ENCODE assay signal across 8 cellular contexts in the genomic region with DNA sequence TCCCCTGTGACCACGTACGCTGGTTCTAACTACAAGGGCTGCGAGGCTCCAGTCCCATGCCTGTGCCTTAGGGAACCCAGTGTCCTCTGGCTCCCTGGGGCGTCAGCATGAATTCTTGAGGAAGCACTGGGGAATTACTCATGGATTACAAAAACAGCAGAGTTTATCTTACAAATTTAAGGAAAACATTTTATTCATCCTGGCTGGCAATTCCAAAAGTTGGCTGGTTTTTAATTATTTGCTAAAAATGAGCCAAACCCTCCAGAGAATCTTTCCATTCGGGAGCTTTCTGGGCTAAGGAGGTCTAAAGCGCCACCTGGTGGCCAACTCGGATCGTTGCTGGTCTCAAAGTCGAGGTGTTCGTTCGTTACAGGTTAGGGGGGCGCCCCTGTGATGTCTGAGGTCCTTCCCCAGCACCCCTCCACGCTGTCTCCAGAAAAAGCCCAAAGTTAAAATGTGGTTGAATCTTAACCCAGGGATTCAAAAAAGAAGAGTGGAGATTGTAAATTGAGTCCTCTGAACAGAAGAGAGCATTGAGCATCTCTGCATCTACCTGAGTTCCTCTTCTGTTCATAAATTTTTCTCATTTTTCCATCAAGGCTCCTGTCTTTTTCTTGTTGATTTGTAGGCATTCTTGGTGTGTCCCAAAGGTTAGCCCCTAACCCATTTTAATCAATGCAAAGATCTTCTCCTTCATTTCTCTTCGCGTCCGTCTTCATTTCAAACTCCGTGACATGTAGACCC.
DNase-seq lines count a peak whose midpoint lies in the region; ATAC-seq and TF ChIP-seq lines count a peak whose summit lies in the region.

No MANE protein-coding gene starts in this region.

- no peaks in the 10 kb centered on the region for H3K27me3 ChIP-seq in Peyer's patch
- peaks cover 0 to 52% (median 15%) of the 10 kb centered on the region in 9 donors for H3K27me3 ChIP-seq in heart left ventricle

- POLR2A ChIA-PET in GM10248 (lab: Yijun Ruan, JAX), result no interaction called here

- no peaks in the 10 kb centered on the region for H3K36me3 ChIP-seq in Peyer's patch
- no peaks in the 10 kb centered on the region for H3K36me3 ChIP-seq in heart left ventricle

- no peak for ATAC-seq in heart left ventricle
- ATAC-seq in HG03520 (IDR thresholded peaks at IDR 0.05; ENCODE audit: unreplicated experiment), result no peak
- ATAC-seq in GM19324 (IDR thresholded peaks at IDR 0.05; ENCODE audit: low FRiP score, unreplicated experiment), result no peak

- DNase-seq in GM10248 (ENCODE audit: extremely low spot score) (peak; percentile 71), Peyer's patch (peak in 2 of 3 donors; percentile 23 to 66), heart left ventricle (peak in 4 of 5 donors; percentile 16 to 40 (median 34)), retina (peak; percentile 84)
- DNase-seq in Jurkat, Clone E6-1 (ENCODE audit: low read depth, low spot score), result peak; percentile 27
- DNase-seq in activated naive CD4-positive, alpha-beta T cell treated with anti-CD3 and anti-CD28 coated beads, Interleukin-2, amount 50 U/mL, for 16 hours, result peak; percentile 31

- CTCF ChIA-PET in GM10248 (lab: Yijun Ruan, JAX), result interaction anchor here (0.7 to 13.4 kb wide), 23 partner anchors 10 to 629 kb away, joined by 3 to 217 read pairs (median 4); no protein-coding TSS in a partner anchor

- 27 to 31% (median 29%) methylated on average over 17 of the region's 17 CpGs for WGBS in heart left ventricle, 4 donors

- TF ChIP-seq POLR2A in Peyer's patch (IDR thresholded peaks at IDR 0.05) (no peak), heart left ventricle (IDR thresholded peaks at IDR 0.05) (no peak)

- TF ChIP-seq CTCF in GM10248 (IDR thresholded peaks at IDR 0.05; ENCODE audit: control extremely low read depth, extremely low read depth, low read depth, missing control alignments) (peak; percentile 78), Peyer's patch (IDR thresholded peaks at IDR 0.05) (peak; percentile 22 to 90 (median 56)), heart left ventricle (IDR thresholded peaks at IDR 0.05) (peak; percentile 62 to 93 (median 87))

- H3K9me3 ChIP-seq in Peyer's patch, result no peaks in the 10 kb centered on the region
- no peaks in the 10 kb centered on the region for H3K9me3 ChIP-seq in heart left ventricle

- H3K4me3 ChIP-seq in Jurkat, Clone E6-1 (ENCODE audit: low read length), result no peak overlapping the region
- no peak overlapping the region for H3K4me3 ChIP-seq in Peyer's patch
- no peak overlapping the region for H3K4me3 ChIP-seq in heart left ventricle

- H3K27ac ChIP-seq in Peyer's patch (no peak overlapping the region), heart left ventricle (no peak overlapping the region)

- intact Hi-C loops in heart left ventricle (cut with DNase I), result loop anchor here in 9 of 10 donors (1.0 to 2.0 kb wide), 4 partner anchors 627 to 631 kb away; no protein-coding TSS in a partner anchor

- no peaks in the 10 kb centered on the region for H3K4me1 ChIP-seq in Peyer's patch
- peaks cover 0 to 5% (median 0%) of the 10 kb centered on the region in 12 donors for H3K4me1 ChIP-seq in heart left ventricle

Comparison
In these comparisons a context has a peak if more than half of its experiments do, and no peak if none do; other contexts are left out.
1. DNase-seq: peak in every context shown above with its lines; median percentile 84 in retina; 71 in GM10248; 44 in Peyer's patch; 34 in heart left ventricle; 31 in activated naive CD4-positive, alpha-beta T cell treated with anti-CD3 and anti-CD28 coated beads, Interleukin-2, amount 50 U/mL, for 16 hours; 27 in Jurkat, Clone E6-1.